9 cellular contexts compared by ENCODE assay signal in genomic region chr16:1923299-1924034, GRCh38. TPM values are rescaled to one million over a fixed set of nuclear protein-coding genes. Genes with fewer than 3 reads are reported as not detected.
A peak's percentile ranks its signal among the peaks of the same experiment; 100 is the strongest.
DNase-seq lines count a peak whose midpoint lies in the region; ATAC-seq and TF ChIP-seq lines count a peak whose summit lies in the region.
"Had no signal": no experiment of that assay in that cellular context is flagged by ENCODE, and none has a peak within 500 bp of the region (broad histone marks: within the 10 kb centered on the region; RNA-seq: fewer than 3 reads in every experiment).

No MANE protein-coding gene starts in this region.

- H3K27ac ChIP-seq in cardiac muscle cell (no peak overlapping the region), SJSA1 (no peak overlapping the region)

- ATAC-seq in left ventricle myocardium superior = peak; percentile 48
- no peak for ATAC-seq in GM21528 (IDR thresholded peaks at IDR 0.05; ENCODE audit: low FRiP score, unreplicated experiment)
- ATAC-seq in GM19455 (IDR thresholded peaks at IDR 0.05; ENCODE audit: unreplicated experiment) = no peak
- no peak for ATAC-seq in GM21825 (IDR thresholded peaks at IDR 0.05; ENCODE audit: unreplicated experiment)

- peak; percentile 47 for TF ChIP-seq CTCF in cardiac muscle cell (IDR thresholded peaks at IDR 0.05; ENCODE audit: low read depth, low read length)

- intact Hi-C loops in cardiac septum (cut with DNase I) (no loop called here), left ventricle myocardium superior (cut with micrococcal nuclease) (no loop called here)

- H3K27me3 ChIP-seq in cardiac muscle cell (peaks cover 54% of the 10 kb centered on the region), SJSA1 (replicated peaks) (peaks cover 49% of the 10 kb centered on the region)

- H3K4me3 ChIP-seq in cardiac muscle cell (no peak overlapping the region), SJSA1 (no peak overlapping the region)

- H3K9me3 ChIP-seq in cardiac muscle cell (ENCODE audit: low read depth) (no peaks in the 10 kb centered on the region), SJSA1 (replicated peaks) (no peaks in the 10 kb centered on the region)

- DNase-seq in cardiac muscle cell (ENCODE audit: low read depth in 1 of 2, low spot score in 1 of 2) = peak; percentile 43 to 60
- DNase-seq in cardiac septum (ENCODE audit: low spot score) = no peak
- peak; percentile 49 to 69 for DNase-seq in SJSA1 (ENCODE audit: low read depth in 1 of 2, low spot score in 2 of 2)
- DNase-seq in left ventricle myocardium superior = no peak
- DNase-seq in amygdala (lab: John Stamatoyannopoulos, UW) = no peak
- DNase-seq: NCI-H1092 treated with DMSO at 0.1 percent for 48 hours had no signal

- H3K36me3 ChIP-seq in cardiac muscle cell (no peaks in the 10 kb centered on the region), SJSA1 (no peaks in the 10 kb centered on the region)

- H3K4me1 ChIP-seq in cardiac muscle cell (ENCODE audit: low read depth) (peaks cover 12% of the 10 kb centered on the region), SJSA1 (replicated peaks) (peaks cover 8% of the 10 kb centered on the region)

RNA-seq across cellular contexts. Expression of gene HS3ST6, which starts 5.3 kb away (rescaled TPM):
- total RNA-seq in cardiac muscle cell = not detected in 2 replicates
- polyA plus RNA-seq in cardiac muscle cell = not detected in 2 replicates
- total RNA-seq in cardiac septum = not detected
- not detected in 2 replicates for total RNA-seq in SJSA1 (2014; rRNA removed; shearing (Covaris generic))
- total RNA-seq in left ventricle myocardium superior = not detected

RNA-seq across cellular contexts. Expression of gene MSRB1, which starts 19.5 kb away (rescaled TPM):
- 13.6 and 22.4 TPM in 2 replicates for total RNA-seq in cardiac muscle cell
- 27.8 and 35.1 TPM in 2 replicates for polyA plus RNA-seq in cardiac muscle cell
- total RNA-seq in cardiac septum = 39.2 TPM
- 13.9 and 21.3 TPM in 2 replicates for total RNA-seq in SJSA1 (2014; rRNA removed; shearing (Covaris generic))
- 25.9 TPM for total RNA-seq in left ventricle myocardium superior

RNA-seq across cellular contexts. Expression of gene RPL3L, which starts 31.0 kb away (rescaled TPM):
- total RNA-seq in cardiac muscle cell (not detected in 2 replicates), cardiac septum (202 TPM), left ventricle myocardium superior (315 TPM)
- polyA plus RNA-seq in cardiac muscle cell = 0.07 and 0.28 TPM in 2 replicates
- not detected in 2 replicates for total RNA-seq in SJSA1 (2014; rRNA removed; shearing (Covaris generic))

RNA-seq across cellular contexts. Expression of gene NDUFB10, which starts 35.9 kb away (rescaled TPM):
- 291 and 575 TPM in 2 replicates for total RNA-seq in cardiac muscle cell
- 485 and 518 TPM in 2 replicates for polyA plus RNA-seq in cardiac muscle cell
- total RNA-seq in cardiac septum = 390 TPM
- 273 and 292 TPM in 2 replicates for total RNA-seq in SJSA1 (2014; rRNA removed; shearing (Covaris generic))
- total RNA-seq in left ventricle myocardium superior = 769 TPM

RNA-seq across cellular contexts. Expression of gene RPS2, which starts 41.2 kb away (rescaled TPM):
- total RNA-seq in cardiac muscle cell = 2,958 and 3,550 TPM in 2 replicates
- polyA plus RNA-seq in cardiac muscle cell = 2,155 and 2,484 TPM in 2 replicates
- 702 TPM for total RNA-seq in cardiac septum
- total RNA-seq in SJSA1 (2014; rRNA removed; shearing (Covaris generic)) = 2,199 and 2,611 TPM in 2 replicates
- total RNA-seq in left ventricle myocardium superior = 788 TPM

Comparison
In these comparisons a context has a peak if more than half of its experiments do, and no peak if none do; other contexts are left out.
1. DNase-seq: peak in cardiac muscle cell (2 of 2) and SJSA1 (2 of 2); none in cardiac septum (single experiment), left ventricle myocardium superior (single experiment) and amygdala (0 of 56).
2. RNA of gene RPL3L, which starts 31.0 kb away (total RNA-seq): 315 TPM in left ventricle myocardium superior (single experiment) and 202 TPM in cardiac septum (single experiment); not detected in cardiac muscle cell and not detected in SJSA1; every median in the first group is over 100 times any median in the second.